Comparison of ENCODE assay signal across 30 cellular contexts in genomic region chr2:201939366-201939985, GRCh38.
DNase-seq lines count a peak whose midpoint lies in the region; TF ChIP-seq lines count a peak whose summit lies in the region.
"Had no signal": no experiment of that assay in that cellular context is flagged by ENCODE, and none has a peak within 500 bp of the region (broad histone marks: within the 10 kb centered on the region; RNA-seq: fewer than 3 reads in every experiment).

No MANE protein-coding gene starts in this region.

- no peak overlapping the region for H2AFZ ChIP-seq in GM23248

- TF ChIP-seq CTCF in progenitor cell of endocrine pancreas (IDR thresholded peaks at IDR 0.05; ENCODE audit: unreplicated experiment): no peak

- no peaks in the 10 kb centered on the region for H3K79me2 ChIP-seq in GM23248 (ENCODE audit: insufficient read depth)

- H3K27ac Mint-ChIP-seq in progenitor cell of endocrine pancreas: peak overlapping the region; percentile 34
- H3K27ac Mint-ChIP-seq: activated CD4-positive, alpha-beta T cell treated with anti-CD3 and anti-CD28 coated beads for 36 hours; activated CD8-positive, alpha-beta T cell treated with anti-CD3 and anti-CD28 coated beads, Interleukin-2, amount 10 ng/mL, durations not matched to agents 7 days and 5 days; activated naive CD4-positive, alpha-beta T cell treated with anti-CD3 and anti-CD28 coated beads, Interleukin-2, amount 50 U/mL, for 24 hours; activated T-helper 17 cell treated with anti-CD3 and anti-CD28 coated beads, Interleukin-2, amount 50 U/mL, for 72 hours; IgD-negative memory B cell; stimulated activated naive CD8-positive, alpha-beta T cell treated with anti-CD3 and anti-CD28 coated beads, Interleukin-15, amount 100 ng/mL, for 72 hours had no signal

- H3K27me3 Mint-ChIP-seq in progenitor cell of endocrine pancreas: peaks cover 7% of the 10 kb centered on the region
- H3K27me3 Mint-ChIP-seq: activated naive CD4-positive, alpha-beta T cell treated with anti-CD3 and anti-CD28 coated beads, Interleukin-2, amount 50 U/mL, for 24 hours had no signal

- no peaks in the 10 kb centered on the region for H3K36me3 ChIP-seq in GM23248 (ENCODE audit: low read depth)
- H3K36me3 ChIP-seq: breast epithelium, gastroesophageal sphincter, SJSA1, tibial artery had no signal

- H3K27me3 ChIP-seq in GM23248 (replicated peaks; ENCODE audit: insufficient read depth): no peaks in the 10 kb centered on the region
- H3K27me3 ChIP-seq: breast epithelium, gastroesophageal sphincter, SJSA1, tibial artery had no signal

- no peak overlapping the region for H3K27ac ChIP-seq in GM23248
- H3K27ac ChIP-seq: breast epithelium, gastroesophageal sphincter, tibial artery had no signal

- no peak overlapping the region for H3K9ac ChIP-seq in GM23248

- 70 to 73% methylated on average over 12 of the region's 12 CpGs for WGBS in GM23248 (ENCODE audit: low coverage in 1 of 2, low lambda C conversion rate in 2 of 2, missing lambda C conversion rate in 2 of 2), 2 experiments

- no peak overlapping the region for H3K4me2 ChIP-seq in GM23248 (ENCODE audit: unreplicated experiment)

- H4K20me1 ChIP-seq in GM23248 (ENCODE audit: insufficient read depth): no peaks in the 10 kb centered on the region

- DNase-seq in DMS79 treated with DMSO at 0.1 percent for 48 hours (lab: John Stamatoyannopoulos, UW) (peak; percentile 88), NCI-H1694 treated with DMSO at 0.1 percent for 48 hours (lab: John Stamatoyannopoulos, UW) (peak; percentile 84), kidney glomerular epithelial cell (lab: John Stamatoyannopoulos, UW) (peak; percentile 30), progenitor cell of endocrine pancreas (ENCODE audit: low spot score, unreplicated experiment) (no peak), SIG-M5 (lab: John Stamatoyannopoulos, UW) (no peak), dedifferentiated amniotic fluid mesenchymal stem cell (ENCODE audit: extremely low spot score) (no peak), GM23248 (no peak)
- DNase-seq: ACHN; activated CD4-positive, alpha-beta T cell treated with anti-CD3 and anti-CD28 coated beads for 36 hours; activated CD8-positive, alpha-beta T cell treated with anti-CD3 and anti-CD28 coated beads, Interleukin-2, amount 10 ng/mL, durations not matched to agents 7 days and 5 days; amniotic stem cell; DND-41; effector CD4-positive, alpha-beta T cell; GF-D8; hippocampal formation; left colon; mammary epithelial cell; NCI-H2029; NCI-H2227 treated with DMSO at 0.1 percent for 48 hours; RPMI8226; stimulated activated CD8-positive, alpha-beta memory T cell treated with anti-CD3 and anti-CD28 coated beads, Interleukin-4, amount 100 ng/mL, for 48 hours; stimulated activated naive CD8-positive, alpha-beta T cell treated with anti-CD3 and anti-CD28 coated beads, Interleukin-15, amount 100 ng/mL, for 72 hours; T-helper 9 cell; tibial artery had no signal

- H3K9me3 ChIP-seq in GM23248 (ENCODE audit: low read depth): no peaks in the 10 kb centered on the region
- H3K9me3 ChIP-seq: breast epithelium, gastroesophageal sphincter, SJSA1, tibial artery had no signal

- no peaks in the 10 kb centered on the region for H3K9me2 ChIP-seq in GM23248 (ENCODE audit: insufficient read depth)

- H3K4me3 Mint-ChIP-seq in progenitor cell of endocrine pancreas (ENCODE audit: low read depth): no peak overlapping the region
- H3K4me3 Mint-ChIP-seq: activated CD4-positive, alpha-beta T cell treated with anti-CD3 and anti-CD28 coated beads for 36 hours; activated CD8-positive, alpha-beta T cell treated with anti-CD3 and anti-CD28 coated beads, Interleukin-2, amount 10 ng/mL, durations not matched to agents 7 days and 5 days; activated naive CD4-positive, alpha-beta T cell treated with anti-CD3 and anti-CD28 coated beads, Interleukin-2, amount 50 U/mL, for 24 hours; activated T-helper 17 cell treated with anti-CD3 and anti-CD28 coated beads, Interleukin-2, amount 50 U/mL, for 72 hours; IgD-negative memory B cell; stimulated activated naive CD8-positive, alpha-beta T cell treated with anti-CD3 and anti-CD28 coated beads, Interleukin-15, amount 100 ng/mL, for 72 hours had no signal

- H3K4me1 ChIP-seq in GM23248 (ENCODE audit: insufficient read depth): peaks cover 20% of the 10 kb centered on the region
- H3K4me1 ChIP-seq: breast epithelium, gastroesophageal sphincter, tibial artery had no signal

- peaks cover 4% of the 10 kb centered on the region for H3K9me3 Mint-ChIP-seq in progenitor cell of endocrine pancreas (ENCODE audit: low read depth)
- H3K9me3 Mint-ChIP-seq: activated naive CD4-positive, alpha-beta T cell treated with anti-CD3 and anti-CD28 coated beads, Interleukin-2, amount 50 U/mL, for 24 hours; activated T-helper 17 cell treated with anti-CD3 and anti-CD28 coated beads, Interleukin-2, amount 50 U/mL, for 72 hours had no signal

- peaks cover 12% of the 10 kb centered on the region; the same call in 1 of the 2 replicates for H3F3A ChIP-seq in GM23248 (ENCODE audit: insufficient read depth)

- H3K4me3 ChIP-seq in GM23248: no peak overlapping the region
- H3K4me3 ChIP-seq: breast epithelium, gastroesophageal sphincter, SJSA1, tibial artery had no signal

- peaks cover 30% of the 10 kb centered on the region for H3K4me1 Mint-ChIP-seq in progenitor cell of endocrine pancreas (ENCODE audit: low read depth)
- H3K4me1 Mint-ChIP-seq: activated CD4-positive, alpha-beta T cell treated with anti-CD3 and anti-CD28 coated beads for 36 hours; activated naive CD4-positive, alpha-beta T cell treated with anti-CD3 and anti-CD28 coated beads, Interleukin-2, amount 50 U/mL, for 24 hours; activated T-helper 17 cell treated with anti-CD3 and anti-CD28 coated beads, Interleukin-2, amount 50 U/mL, for 72 hours; IgD-negative memory B cell; stimulated activated naive CD8-positive, alpha-beta T cell treated with anti-CD3 and anti-CD28 coated beads, Interleukin-15, amount 100 ng/mL, for 72 hours had no signal

- in situ Hi-C loops in GM23248 (cut with MboI): no loop called here

- no peaks in the 10 kb centered on the region for H3K36me3 Mint-ChIP-seq in progenitor cell of endocrine pancreas (ENCODE audit: insufficient read depth)
- H3K36me3 Mint-ChIP-seq: activated naive CD4-positive, alpha-beta T cell treated with anti-CD3 and anti-CD28 coated beads, Interleukin-2, amount 50 U/mL, for 24 hours had no signal

Comparison
In these comparisons a context has a peak if more than half of its experiments do, and no peak if none do; other contexts are left out.
1. DNase-seq: peak in DMS79 treated with DMSO at 0.1 percent for 48 hours (single experiment), NCI-H1694 treated with DMSO at 0.1 percent for 48 hours (single experiment) and kidney glomerular epithelial cell (single experiment); none in progenitor cell of endocrine pancreas (single experiment), SIG-M5 (single experiment), dedifferentiated amniotic fluid mesenchymal stem cell (single experiment) and GM23248 (single experiment).